ENCODE assay signal across 31 cellular contexts in the genomic region with DNA sequence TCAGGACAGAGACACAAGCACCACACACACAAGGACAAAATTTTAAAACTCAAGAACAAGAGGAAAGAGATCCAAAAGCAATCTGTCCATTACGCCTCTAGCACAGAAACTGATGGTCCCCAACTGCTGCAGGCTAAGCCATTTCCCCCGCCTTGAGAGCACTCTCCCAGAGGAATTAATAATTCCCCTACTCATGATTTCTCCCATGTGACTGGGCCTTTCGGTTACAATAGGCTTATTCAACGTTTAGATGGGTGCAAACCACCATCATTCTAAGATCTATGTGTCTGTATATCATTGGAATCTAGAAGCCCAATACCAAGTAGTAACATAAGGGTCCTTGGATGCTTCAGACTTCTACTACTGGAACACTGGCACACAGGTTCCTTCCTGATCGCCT. TPM values are rescaled to one million over a fixed set of nuclear protein-coding genes. Genes with fewer than 3 reads are reported as not detected.
"Had no signal": no experiment of that assay in that cellular context is flagged by ENCODE, and none has a peak within 500 bp of the region (broad histone marks: within the 10 kb centered on the region; RNA-seq: fewer than 3 reads in every experiment).

No MANE protein-coding gene starts in this region.

- H3K4me1 ChIP-seq: adrenal gland, ascending aorta, esophagus squamous epithelium, prostate gland, sigmoid colon, suprapubic skin, tibial nerve had no signal

- H3K4me3 ChIP-seq: adrenal gland, ascending aorta, cardiac muscle cell, coronary artery, esophagus squamous epithelium, ovary, prostate gland, sigmoid colon, suprapubic skin, tibial nerve had no signal

- DNase-seq: activated CD8-positive, alpha-beta memory T cell treated with anti-CD3 and anti-CD28 coated beads, Interleukin-2, amount 10 ng/mL, durations not matched to agents 7 days and 5 days; activated CD8-positive, alpha-beta T cell treated with anti-CD3 and anti-CD28 coated beads, Interleukin-2, amount 10 ng/mL, durations not matched to agents 7 days and 5 days; activated naive CD4-positive, alpha-beta T cell; activated T-cell treated with anti-CD3 and anti-CD28 coated beads, Interleukin-2, amount 50 U/mL, for 72 hours; adrenal gland; esophagus squamous epithelium; glutamatergic neuron; islet precursor cell; left cardiac atrium; left ventricle myocardium superior; naive B cell; nephron progenitor cell; ovary; sigmoid colon; small intestine; stimulated activated CD4-positive, alpha-beta T cell treated with anti-CD3 and anti-CD28 coated beads, Interleukin-4, amount 100 ng/mL, for 4 hours; stimulated activated CD8-positive, alpha-beta memory T cell treated with anti-CD3 and anti-CD28 coated beads, Interleukin-4, amount 100 ng/mL, for 48 hours; stimulated activated naive CD8-positive, alpha-beta T cell treated with anti-CD3 and anti-CD28 coated beads, Interleukin-15, amount 100 ng/mL, for 72 hours; T-helper 17 cell; T1000 had no signal

- H3K4me3 Mint-ChIP-seq: activated CD8-positive, alpha-beta memory T cell treated with anti-CD3 and anti-CD28 coated beads, Interleukin-2, amount 10 ng/mL, durations not matched to agents 7 days and 5 days; activated CD8-positive, alpha-beta T cell treated with anti-CD3 and anti-CD28 coated beads, Interleukin-2, amount 10 ng/mL, durations not matched to agents 7 days and 5 days; activated naive CD8-positive, alpha-beta T cell; activated T-cell treated with anti-CD3 and anti-CD28 coated beads, Interleukin-2, amount 50 U/mL, for 72 hours; brain; naive B cell; nephron progenitor cell; stimulated activated memory B cell treated with anti-CD40 and anti-IgM and Interleukin-4, amounts not matched to agents 10 μg/mL and 1 μg/mL and 100 μg/mL, for 72 hours; stimulated activated naive CD8-positive, alpha-beta T cell treated with anti-CD3 and anti-CD28 coated beads, Interleukin-15, amount 100 ng/mL, for 72 hours; T-helper 17 cell had no signal

- H3K27me3 Mint-ChIP-seq: activated CD8-positive, alpha-beta memory T cell treated with anti-CD3 and anti-CD28 coated beads, Interleukin-2, amount 10 ng/mL, durations not matched to agents 7 days and 5 days; activated naive CD8-positive, alpha-beta T cell; brain; naive B cell; stimulated activated memory B cell treated with anti-CD40 and anti-IgM and Interleukin-4, amounts not matched to agents 10 μg/mL and 1 μg/mL and 100 μg/mL, for 72 hours; stimulated activated naive CD8-positive, alpha-beta T cell treated with anti-CD3 and anti-CD28 coated beads, Interleukin-15, amount 100 ng/mL, for 72 hours; T-helper 17 cell had no signal

- H3K27ac Mint-ChIP-seq: activated CD8-positive, alpha-beta memory T cell treated with anti-CD3 and anti-CD28 coated beads, Interleukin-2, amount 10 ng/mL, durations not matched to agents 7 days and 5 days; activated CD8-positive, alpha-beta T cell treated with anti-CD3 and anti-CD28 coated beads, Interleukin-2, amount 10 ng/mL, durations not matched to agents 7 days and 5 days; activated naive CD8-positive, alpha-beta T cell; naive B cell; nephron progenitor cell; stimulated activated memory B cell treated with anti-CD40 and anti-IgM and Interleukin-4, amounts not matched to agents 10 μg/mL and 1 μg/mL and 100 μg/mL, for 72 hours; stimulated activated naive CD8-positive, alpha-beta T cell treated with anti-CD3 and anti-CD28 coated beads, Interleukin-15, amount 100 ng/mL, for 72 hours; T-helper 17 cell had no signal

- H3K4me1 Mint-ChIP-seq: activated CD8-positive, alpha-beta memory T cell treated with anti-CD3 and anti-CD28 coated beads, Interleukin-2, amount 10 ng/mL, durations not matched to agents 7 days and 5 days; brain; nephron progenitor cell; stimulated activated memory B cell treated with anti-CD40 and anti-IgM and Interleukin-4, amounts not matched to agents 10 μg/mL and 1 μg/mL and 100 μg/mL, for 72 hours; stimulated activated naive CD8-positive, alpha-beta T cell treated with anti-CD3 and anti-CD28 coated beads, Interleukin-15, amount 100 ng/mL, for 72 hours had no signal

- ATAC-seq: activated CD8-positive, alpha-beta memory T cell treated with anti-CD3 and anti-CD28 coated beads, Interleukin-2, amount 10 ng/mL, durations not matched to agents 7 days and 5 days; activated CD8-positive, alpha-beta T cell treated with anti-CD3 and anti-CD28 coated beads, Interleukin-2, amount 10 ng/mL, durations not matched to agents 7 days and 5 days; activated T-cell treated with anti-CD3 and anti-CD28 coated beads, Interleukin-2, amount 50 U/mL, for 72 hours; left cardiac atrium; left ventricle myocardium superior; stimulated activated memory B cell treated with anti-CD40 and anti-IgM and Interleukin-4, amounts not matched to agents 10 μg/mL and 1 μg/mL and 100 μg/mL, for 72 hours; stimulated activated naive CD8-positive, alpha-beta T cell treated with anti-CD3 and anti-CD28 coated beads, Interleukin-15, amount 100 ng/mL, for 72 hours; T-helper 17 cell had no signal

- H3K27me3 ChIP-seq: adrenal gland, ascending aorta, cardiac muscle cell, esophagus squamous epithelium, neutrophil, ovary, sigmoid colon, suprapubic skin, tibial nerve had no signal

- H3K27ac ChIP-seq: adrenal gland, ascending aorta, cardiac muscle cell, coronary artery, epithelial cell of prostate, esophagus squamous epithelium, neutrophil, ovary, prostate gland, sigmoid colon, suprapubic skin, tibial nerve had no signal

- H3K9me3 Mint-ChIP-seq: activated T-cell treated with anti-CD3 and anti-CD28 coated beads, Interleukin-2, amount 50 U/mL, for 72 hours; brain; naive B cell; nephron progenitor cell; stimulated activated memory B cell treated with anti-CD40 and anti-IgM and Interleukin-4, amounts not matched to agents 10 μg/mL and 1 μg/mL and 100 μg/mL, for 72 hours; stimulated activated naive CD8-positive, alpha-beta T cell treated with anti-CD3 and anti-CD28 coated beads, Interleukin-15, amount 100 ng/mL, for 72 hours had no signal

RNA-seq across cellular contexts. Expression of a gene that starts 19.2 kb away (rescaled TPM):
- total RNA-seq: ascending aorta had no signal

RNA-seq across cellular contexts. Expression of a gene that starts 20.4 kb away (rescaled TPM):
- total RNA-seq: activated CD8-positive, alpha-beta memory T cell treated with anti-CD3 and anti-CD28 coated beads, Interleukin-2, amount 10 ng/mL, durations not matched to agents 7 days and 5 days; activated CD8-positive, alpha-beta T cell treated with anti-CD3 and anti-CD28 coated beads, Interleukin-2, amount 10 ng/mL, durations not matched to agents 7 days and 5 days; activated T-cell treated with anti-CD3 and anti-CD28 coated beads, Interleukin-2, amount 50 U/mL, for 72 hours; ascending aorta; T-helper 17 cell had no signal
